1 cellular context compared by ENCODE assay signal in the genomic region with DNA sequence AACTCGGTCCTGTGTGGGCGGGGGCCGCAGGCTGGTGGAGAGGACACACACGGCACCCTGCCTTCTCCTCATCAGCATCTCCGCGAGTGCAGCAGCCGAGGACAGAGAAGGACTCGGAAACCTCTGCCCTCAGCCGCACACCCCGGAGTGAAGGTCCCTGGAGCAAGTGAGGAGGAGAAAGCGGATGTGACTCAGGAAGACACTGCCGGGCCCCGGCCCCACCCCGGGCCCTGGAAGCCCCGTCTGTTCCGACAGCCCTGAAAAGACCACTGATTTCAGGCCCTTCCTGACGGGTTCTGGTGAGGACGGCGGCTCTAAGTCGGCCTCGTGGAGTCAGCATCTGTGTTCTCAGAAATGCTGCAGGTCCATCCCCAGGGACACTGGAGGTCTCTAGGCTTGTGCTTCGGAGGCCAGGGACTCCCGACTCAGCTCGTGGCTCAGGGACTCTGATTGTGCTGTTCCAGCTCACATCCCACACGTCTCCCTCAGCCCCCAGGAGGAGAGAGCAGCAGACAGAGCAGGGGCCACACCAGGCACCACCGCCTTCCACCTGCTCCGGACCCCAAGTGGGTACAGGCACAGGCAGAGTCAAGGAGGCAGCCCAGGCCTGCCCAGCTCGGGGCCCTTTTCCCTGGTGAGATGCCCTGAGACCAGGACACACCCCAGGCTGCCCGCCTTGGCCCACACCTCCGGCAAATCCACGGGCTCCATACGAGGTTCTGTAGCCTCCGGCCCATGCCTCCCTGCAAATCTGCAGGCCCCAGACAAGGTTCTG.
TF ChIP-seq lines count a peak whose summit lies in the region.

No MANE protein-coding gene starts in this region.

TF ChIP-seq in H1, 55 proteins besides CTCF, POLR2A, EP300 and RAD21:
- no peak for TF ChIP-seq CEBPB (IDR thresholded peaks at IDR 0.05; ENCODE audit: low read depth, low read length)
TF ChIP-seq in H1: peak in this region for 0.
